Comparison of ENCODE assay signal across 1 cellular context in the genomic region with DNA sequence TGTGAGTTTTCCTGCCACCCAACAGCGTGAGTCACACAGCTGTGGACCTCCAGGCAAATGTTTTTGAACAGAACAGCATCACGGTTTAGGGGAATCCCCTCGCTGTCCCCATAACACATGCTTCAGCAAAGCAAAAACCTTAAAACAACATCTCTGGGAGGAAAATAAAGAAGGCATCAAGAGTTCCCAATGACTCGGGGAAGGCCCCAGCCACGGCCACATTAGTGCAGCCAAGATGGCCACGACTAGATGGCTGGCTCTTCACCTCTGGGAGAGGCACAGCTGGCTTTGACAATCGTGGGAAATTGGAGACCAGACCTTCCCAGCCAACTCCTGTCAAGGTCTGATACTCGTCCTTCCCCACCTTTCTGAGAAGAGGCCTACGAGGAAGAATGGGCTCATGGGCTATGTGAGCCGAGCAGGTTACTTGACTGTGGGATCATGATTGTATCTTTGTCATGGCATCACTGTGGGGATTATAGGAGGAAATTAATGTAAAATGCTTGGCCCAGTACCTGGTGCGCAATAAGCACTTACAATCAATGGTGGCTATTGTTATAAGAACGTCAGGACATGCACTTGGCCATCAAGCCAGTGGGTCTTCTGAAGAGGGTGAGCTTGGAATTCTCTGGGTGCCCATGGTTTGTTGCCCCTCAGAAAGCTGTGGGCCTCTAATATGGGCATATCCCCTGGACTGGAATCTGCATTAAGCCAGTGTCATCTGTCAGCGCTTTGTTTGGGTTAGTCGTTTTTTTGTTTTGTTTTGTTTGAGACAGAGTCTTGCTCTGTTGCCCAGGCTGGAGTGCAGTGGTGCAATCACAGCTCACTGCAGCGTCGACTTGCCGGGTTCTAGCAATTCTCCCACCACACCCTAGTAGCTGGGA.
TF ChIP-seq lines count a peak whose summit lies in the region.

No MANE protein-coding gene starts in this region.

TF ChIP-seq in HepG2, 621 proteins besides CTCF, POLR2A, EP300 and RAD21 (continued from another document):
- TF ChIP-seq, protein P1, sequence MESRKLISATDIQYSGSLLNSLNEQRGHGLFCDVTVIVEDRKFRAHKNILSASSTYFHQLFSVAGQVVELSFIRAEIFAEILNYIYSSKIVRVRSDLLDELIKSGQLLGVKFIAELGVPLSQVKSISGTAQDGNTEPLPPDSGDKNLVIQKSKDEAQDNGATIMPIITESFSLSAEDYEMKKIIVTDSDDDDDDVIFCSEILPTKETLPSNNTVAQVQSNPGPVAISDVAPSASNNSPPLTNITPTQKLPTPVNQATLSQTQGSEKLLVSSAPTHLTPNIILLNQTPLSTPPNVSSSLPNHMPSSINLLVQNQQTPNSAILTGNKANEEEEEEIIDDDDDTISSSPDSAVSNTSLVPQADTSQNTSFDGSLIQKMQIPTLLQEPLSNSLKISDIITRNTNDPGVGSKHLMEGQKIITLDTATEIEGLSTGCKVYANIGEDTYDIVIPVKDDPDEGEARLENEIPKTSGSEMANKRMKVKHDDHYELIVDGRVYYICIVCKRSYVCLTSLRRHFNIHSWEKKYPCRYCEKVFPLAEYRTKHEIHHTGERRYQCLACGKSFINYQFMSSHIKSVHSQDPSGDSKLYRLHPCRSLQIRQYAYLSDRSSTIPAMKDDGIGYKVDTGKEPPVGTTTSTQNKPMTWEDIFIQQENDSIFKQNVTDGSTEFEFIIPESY (CRISPR knock-in tag; IDR thresholded peaks at IDR 0.05), result no peak
- TF ChIP-seq AKNA (CRISPR knock-in tag; IDR thresholded peaks at IDR 0.05; ENCODE audit: borderline replicate concordance), result no peak
- peak; percentile 29; the same call in 1 of the 2 replicates for TF ChIP-seq ZNF501 (CRISPR knock-in tag; IDR thresholded peaks at IDR 0.05)
- peak; percentile 71 for TF ChIP-seq FOSL2 (CRISPR knock-in tag; IDR thresholded peaks at IDR 0.05)
- TF ChIP-seq HIC2 (CRISPR knock-in tag; IDR thresholded peaks at IDR 0.05; ENCODE audit: low read depth), result no peak
- TF ChIP-seq MTF1 (CRISPR knock-in tag; IDR thresholded peaks at IDR 0.05), result no peak
- TF ChIP-seq ZNF121 (CRISPR knock-in tag; IDR thresholded peaks at IDR 0.05), result peak; percentile 91
- TF ChIP-seq NRL (CRISPR knock-in tag; IDR thresholded peaks at IDR 0.05; ENCODE audit: borderline replicate concordance), result no peak
- peak; percentile 11; the same call in 1 of the 2 replicates for TF ChIP-seq ZNF580 (CRISPR knock-in tag; IDR thresholded peaks at IDR 0.05; ENCODE audit: borderline replicate concordance, low read depth)
TF ChIP-seq in HepG2: peak in this region for 6.
